ENCODE assay signal across 16 cellular contexts in the genomic region with DNA sequence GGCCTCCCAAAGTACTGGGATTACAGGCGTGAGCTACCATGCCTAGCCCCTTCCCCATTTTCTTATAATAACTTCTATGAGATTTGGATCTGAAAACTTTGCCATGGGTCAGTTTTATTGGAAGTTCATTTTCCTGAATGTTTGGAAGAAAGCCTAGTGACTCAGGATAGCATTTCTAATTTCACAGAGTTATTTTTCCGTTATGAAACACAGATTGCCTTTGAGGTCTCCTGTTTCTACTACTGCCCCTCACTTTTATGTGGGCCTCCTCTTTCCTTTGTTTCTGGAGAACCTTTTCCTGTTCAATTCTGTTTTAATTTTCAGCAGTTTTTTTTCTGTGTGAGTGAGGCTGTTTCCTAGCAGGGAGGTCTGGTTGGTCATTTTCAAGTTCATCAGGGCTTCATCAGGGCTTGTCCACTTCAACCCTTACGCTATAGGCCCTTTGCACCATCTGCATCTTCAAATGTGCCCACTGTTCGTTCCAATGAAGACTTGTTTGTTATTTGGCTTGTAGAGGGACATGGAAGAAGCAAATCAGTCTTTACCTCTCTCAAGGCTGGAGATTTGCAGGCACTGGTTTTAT. TPM values are rescaled to one million over a fixed set of nuclear protein-coding genes. Genes with fewer than 3 reads are reported as not detected.
A peak's percentile ranks its signal among the peaks of the same experiment; 100 is the strongest.
DNase-seq lines count a peak whose midpoint lies in the region; ATAC-seq and TF ChIP-seq lines count a peak whose summit lies in the region.
"Had no signal": no experiment of that assay in that cellular context is flagged by ENCODE, and none has a peak within 500 bp of the region (broad histone marks: within the 10 kb centered on the region; RNA-seq: fewer than 3 reads in every experiment).

No MANE protein-coding gene starts in this region.

- H2BK20ac ChIP-seq in IMR-90 (ENCODE audit: low read depth, low read length), result no peak overlapping the region

- peaks cover 12% of the 10 kb centered on the region for H3K9me3 Mint-ChIP-seq in nephron progenitor cell
- H3K9me3 Mint-ChIP-seq: CD8-positive, alpha-beta T cell had no signal

- TF ChIP-seq POLR2A in IMR-90 (IDR thresholded peaks at IDR 0.05; ENCODE audit: low read depth, low read length) (no peak), transverse colon (IDR thresholded peaks at IDR 0.05) (no peak)

- H3K56ac ChIP-seq in IMR-90 (ENCODE audit: extremely low read depth, insufficient read depth, low read length), result no peak overlapping the region

- CTCF ChIA-PET in IMR-90 (lab: Yijun Ruan, JAX), result no interaction called here

- H3K4ac ChIP-seq in IMR-90 (ENCODE audit: low read depth, low read length), result peak overlapping the region; percentile 19; the same call in 1 of the 2 replicates

- H2AK5ac ChIP-seq in IMR-90 (ENCODE audit: low read depth, low read length), result no peak overlapping the region

- no peak overlapping the region for H2AK9ac ChIP-seq in IMR-90 (replicated peaks; ENCODE audit: low read depth, low read length, poor library complexity)

- H3K4me1 ChIP-seq in IMR-90 (ENCODE audit: control insufficient read depth, insufficient read depth, low read length) (peaks cover 13% of the 10 kb centered on the region), transverse colon (peaks cover 0 to 27% (median 14%) of the 10 kb centered on the region in 4 donors)
- H3K4me1 ChIP-seq: upper lobe of right lung had no signal

- H3K4me1 Mint-ChIP-seq in nephron progenitor cell, result peaks cover 6% of the 10 kb centered on the region

- H3K4me3 Mint-ChIP-seq in nephron progenitor cell, result no peak overlapping the region
- H3K4me3 Mint-ChIP-seq: activated CD8-positive, alpha-beta T cell treated with anti-CD3 and anti-CD28 coated beads, Interleukin-2, amount 10 ng/mL, durations not matched to agents 7 days and 5 days; CD8-positive, alpha-beta T cell had no signal

- in situ Hi-C loops in IMR-90 (cut with MboI; ENCODE audit: low sequenced_read_pairs) (no loop called here), transverse colon (cut with MboI; ENCODE audit: low pct_ligation_motif_present in 1 of 4, low pct_unique_long_range_greater_than_20kb in 1 of 4, low sequenced_read_pairs in 3 of 4) (no loop called here)

- H4K91ac ChIP-seq in IMR-90 (ENCODE audit: insufficient read depth, low read depth, low read length), result no peak overlapping the region

- TF ChIP-seq CTCF in IMR-90 (conservative IDR thresholded peaks at IDR 0.05; ENCODE audit: low read depth, low read length) (no peak), coronary artery (IDR thresholded peaks at IDR 0.05) (no peak), nephron progenitor cell (IDR thresholded peaks at IDR 0.05) (no peak), transverse colon (IDR thresholded peaks at IDR 0.05) (no peak)

- dilution Hi-C loops in IMR-90 (cut with HindIII; ENCODE audit: low sequenced_read_pairs, unreplicated experiment), result no loop called here

- peak overlapping the region; percentile 63 for H3K14ac ChIP-seq in IMR-90 (replicated peaks; ENCODE audit: low read depth, low read length)

- peaks cover 37% of the 10 kb centered on the region for H4K20me1 ChIP-seq in IMR-90 (ENCODE audit: insufficient read depth, low read length)

- H3K4me2 ChIP-seq in IMR-90 (ENCODE audit: low read depth, low read length), result peak overlapping the region; percentile 52

- 100% methylated on average over 1 of the region's 4 CpGs; no CpG with 5 or more reads in 1 of the 2 experiments for WGBS in IMR-90 (ENCODE audit: extremely low coverage in 2 of 2, insufficient read length in 1 of 2), 2 experiments
- 74 to 83% methylated on average over 4 of the region's 4 CpGs for WGBS in transverse colon (ENCODE audit: low coverage in 1 of 2), 2 donors

- H3K23ac ChIP-seq in IMR-90 (ENCODE audit: low read depth, low read length), result 0 out of 2 replicates have a peak overlapping the region, but pooled peaks have one; percentile 17

- H2BK120ac ChIP-seq in IMR-90 (ENCODE audit: low read depth, low read length), result no peak overlapping the region

- H3K4me3 ChIP-seq in IMR-90 (ENCODE audit: insufficient read depth, low read depth, low read length), result no peak overlapping the region
- H3K4me3 ChIP-seq in coronary artery, result no peak overlapping the region
- H3K4me3 ChIP-seq in transverse colon, result no peak overlapping the region
- H3K4me3 ChIP-seq: upper lobe of right lung had no signal

- no peaks in the 10 kb centered on the region for H3K9me3 ChIP-seq in IMR-90 (ENCODE audit: control insufficient read depth, insufficient read depth, low read length)
- no peaks in the 10 kb centered on the region for H3K9me3 ChIP-seq in transverse colon
- H3K9me3 ChIP-seq: upper lobe of right lung had no signal

- H4K5ac ChIP-seq in IMR-90 (ENCODE audit: low read depth, low read length), result no peak overlapping the region

- H3K36me3 Mint-ChIP-seq in nephron progenitor cell (ENCODE audit: low read depth), result peaks cover 49% of the 10 kb centered on the region
- H3K36me3 Mint-ChIP-seq: CD8-positive, alpha-beta T cell had no signal

- peak overlapping the region; percentile 20; the same call in 1 of the 2 replicates for H3K18ac ChIP-seq in IMR-90 (ENCODE audit: low read depth, low read length)

- intact Hi-C loops in IMR-90 (cut with micrococcal nuclease), result no loop called here
- intact Hi-C loops in transverse colon (cut with DNase I; ENCODE audit: low total_unique reads), result no loop called here

- TF ChIP-seq EP300 in transverse colon (IDR thresholded peaks at IDR 0.05; ENCODE audit: low read depth), result no peak

- no peak overlapping the region; a peak in 1 of 4 replicates for H4K8ac ChIP-seq in IMR-90 (ENCODE audit: low read depth in 2 of 2, low read length in 2 of 2)

- no peaks in the 10 kb centered on the region for H3K27me3 ChIP-seq in IMR-90 (ENCODE audit: control insufficient read depth, insufficient read depth, low read length)
- H3K27me3 ChIP-seq in transverse colon, result no peaks in the 10 kb centered on the region
- H3K27me3 ChIP-seq: upper lobe of right lung had no signal

- H3K9ac ChIP-seq in IMR-90 (ENCODE audit: low read depth, low read length), result no peak overlapping the region

- H3K79me1 ChIP-seq in IMR-90 (ENCODE audit: low read depth in 1 of 2, low read length in 2 of 2), result peaks cover 50 to 73% of the 10 kb centered on the region in 2 experiments

- no peak for TF ChIP-seq RAD21 in IMR-90 (IDR thresholded peaks at IDR 0.05; ENCODE audit: low read length)

- H2AFZ ChIP-seq in IMR-90 (replicated peaks; ENCODE audit: low read length, poor library complexity), result no peak overlapping the region

- H2BK15ac ChIP-seq in IMR-90 (ENCODE audit: low read depth, low read length), result no peak overlapping the region

- DNase-seq in IMR-90 (peak; percentile 65), coronary artery (ENCODE audit: low spot score) (no peak), nephron progenitor cell (no peak), transverse colon (no peak), NAMALWA (ENCODE audit: low spot score) (no peak)
- DNase-seq: activated CD8-positive, alpha-beta T cell treated with anti-CD3 and anti-CD28 coated beads, Interleukin-2, amount 10 ng/mL, durations not matched to agents 7 days and 5 days; activated gamma-delta T cell; caudate nucleus; CD8-positive, alpha-beta T cell; GDM1; NCI-H1092 treated with DMSO at 0.1 percent for 48 hours; NCI-H446 treated with DMSO at 0.1 percent for 48 hours; upper lobe of right lung had no signal

- H3K36me3 ChIP-seq in IMR-90 (ENCODE audit: control insufficient read depth, insufficient read depth, low read length) (no peaks in the 10 kb centered on the region), transverse colon (no peaks in the 10 kb centered on the region)
- H3K36me3 ChIP-seq: upper lobe of right lung had no signal

- H3K27me3 Mint-ChIP-seq in nephron progenitor cell (ENCODE audit: low read depth, poor library complexity), result no peaks in the 10 kb centered on the region

- POLR2A ChIA-PET in IMR-90 (lab: Charles Lee; ENCODE audit: unreplicated experiment), result no interaction called here

- BruUV-seq in IMR-90 (replicated peaks; lab: Mats Ljungman, UMichigan), result no TSS peak

- H3K27ac ChIP-seq in IMR-90 (ENCODE audit: insufficient read depth, low read length), result peak overlapping the region; percentile 13; the same call in 1 of the 2 replicates
- H3K27ac ChIP-seq in coronary artery, result peak overlapping the region; percentile 36 to 69
- H3K27ac ChIP-seq in transverse colon, result peak overlapping the region; percentile 47 to 64 (median 58)
- H3K27ac ChIP-seq: upper lobe of right lung had no signal

- ATAC-seq in IMR-90 (ENCODE audit: low read depth), result peak; percentile 54
- no peak for ATAC-seq in HG03045 (IDR thresholded peaks at IDR 0.05; ENCODE audit: unreplicated experiment)
- no peak for ATAC-seq in HG02588 (IDR thresholded peaks at IDR 0.05; ENCODE audit: unreplicated experiment)
- ATAC-seq: activated CD8-positive, alpha-beta T cell treated with anti-CD3 and anti-CD28 coated beads, Interleukin-2, amount 10 ng/mL, durations not matched to agents 7 days and 5 days; CD8-positive, alpha-beta T cell; upper lobe of right lung had no signal

- no peak overlapping the region for H2BK5ac ChIP-seq in IMR-90 (ENCODE audit: low read depth, low read length, poor library complexity, severe bottlenecking)

- peak overlapping the region; percentile 89 for H3K27ac Mint-ChIP-seq in nephron progenitor cell
- H3K27ac Mint-ChIP-seq: activated CD8-positive, alpha-beta T cell treated with anti-CD3 and anti-CD28 coated beads, Interleukin-2, amount 10 ng/mL, durations not matched to agents 7 days and 5 days; CD8-positive, alpha-beta T cell had no signal

- H3K9me1 ChIP-seq in IMR-90 (ENCODE audit: insufficient read depth, low read length), result peaks cover 16% of the 10 kb centered on the region

TF ChIP-seq in IMR-90, 13 proteins besides CTCF, POLR2A, EP300 and RAD21 (continues in another document):
- TF ChIP-seq CEBPB (IDR thresholded peaks at IDR 0.05; ENCODE audit: low read depth, low read length) (no peak), NFE2L2 (IDR thresholded peaks at IDR 0.05; ENCODE audit: low read depth, low read length) (no peak), RCOR1 (IDR thresholded peaks at IDR 0.05; ENCODE audit: insufficient replicate concordance, low read length) (no peak), BHLHE40 (IDR thresholded peaks at IDR 0.05; ENCODE audit: low read depth, low read length) (no peak), RFX5 (IDR thresholded peaks at IDR 0.05; ENCODE audit: low read depth, low read length) (no peak), FOS (IDR thresholded peaks at IDR 0.05; ENCODE audit: low read depth, low read length) (no peak), MXI1 (IDR thresholded peaks at IDR 0.05; ENCODE audit: borderline replicate concordance, low read depth, low read length) (no peak), SMC3 (IDR thresholded peaks at IDR 0.05; ENCODE audit: low read depth, low read length) (no peak)

RNA-seq across cellular contexts. Expression of a gene that starts 58.7 kb away (rescaled TPM):
- total RNA-seq in IMR-90 (2012; rRNA removed), result 93.7 and 94.7 TPM in 2 replicates
- 13.5 and 15.9 TPM in 2 replicates for polyA plus RNA-seq in IMR-90 (2012; rRNA removed)
- 3.4 and 4.9 TPM in 2 replicates for polyA plus RNA-seq in IMR-90 (2012; cell fraction: cytosol; rRNA removed)
- 1.3 and 16.0 TPM in 2 replicates for polyA plus RNA-seq in IMR-90 (2012; cell fraction: nucleus; rRNA removed; ENCODE audit: low replicate concordance)
- total RNA-seq in transverse colon, result 10 to 100 TPM; 29.3 to 45.2 (median 38.0) TPM
- total RNA-seq: endothelial cell of umbilical vein had no signal
- polyA plus RNA-seq: endothelial cell of umbilical vein had no signal
